ENCODE assay signal across 1 cellular context in the genomic region with DNA sequence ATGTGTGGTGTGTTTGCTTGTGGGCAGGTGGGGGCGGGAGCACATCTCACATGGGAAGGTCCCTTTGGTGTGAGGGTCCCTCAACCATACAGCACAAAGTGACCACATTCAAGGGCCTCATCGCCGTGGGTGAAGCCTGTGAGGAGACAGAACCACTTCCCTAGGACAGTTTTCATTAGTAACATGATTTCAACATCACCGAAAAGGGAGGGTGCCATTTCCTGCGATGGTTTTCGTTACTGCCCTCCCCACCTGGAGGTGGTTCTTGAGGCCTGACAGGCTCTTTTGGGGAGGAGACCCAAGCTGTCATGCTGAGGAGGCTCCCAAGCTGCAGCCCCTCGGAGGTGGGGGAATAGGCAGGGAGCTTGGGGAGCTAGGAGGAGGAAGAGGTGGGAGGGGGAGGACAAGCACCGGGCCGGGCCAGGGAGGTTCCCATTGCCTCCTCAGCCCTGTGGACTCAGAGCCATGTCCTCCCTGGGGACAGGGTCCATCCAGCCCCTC.
TF ChIP-seq lines count a peak whose summit lies in the region.

No MANE protein-coding gene starts in this region.

TF ChIP-seq in GM12878, 131 proteins besides CTCF, POLR2A, EP300 and RAD21:
- TF ChIP-seq RCOR1 (conservative IDR thresholded peaks at IDR 0.05; ENCODE audit: low read depth, low read length) (no peak), SMAD1 (IDR thresholded peaks at IDR 0.05; ENCODE audit: low read depth, partially characterized antibody) (no peak), ZNF24 (IDR thresholded peaks at IDR 0.05) (no peak), SREBF2 (IDR thresholded peaks at IDR 0.05; ENCODE audit: low read length) (no peak), JUNB (IDR thresholded peaks at IDR 0.05) (no peak), IKZF2 (IDR thresholded peaks at IDR 0.05) (peak; percentile 30 to 56; a peak in 2 of 4 replicates), RUNX3 (IDR thresholded peaks at IDR 0.05; ENCODE audit: low read length) (peak; percentile 83), NBN (IDR thresholded peaks at IDR 0.05) (0 out of 2 replicates have a peak, but pooled peaks have one; percentile 33), PAX5 (IDR thresholded peaks at IDR 0.05; ENCODE audit: borderline replicate concordance, low read depth, low read length) (peak; percentile 62; the same call in 1 of the 2 replicates), SP1 (IDR thresholded peaks at IDR 0.05; ENCODE audit: low read depth, low read length) (peak; percentile 22), MTA2 (IDR thresholded peaks at IDR 0.05; ENCODE audit: low read depth) (peak; percentile 68; the same call in 1 of the 2 replicates), TCF12 (IDR thresholded peaks at IDR 0.05; ENCODE audit: low read depth, low read length) (0 out of 2 replicates have a peak, but pooled peaks have one; percentile 21), BHLHE40 (IDR thresholded peaks at IDR 0.05; ENCODE audit: borderline replicate concordance in 1 of 2, low read depth in 2 of 2, low read length in 1 of 2) (peak in 1 of 2 experiments; percentile 58; a peak in 1 of 4 replicates), IKZF1 (conservative IDR thresholded peaks at IDR 0.05) (peak; percentile 72), MEF2B (IDR thresholded peaks at IDR 0.05; ENCODE audit: partially characterized antibody, poor library complexity, severe bottlenecking) (peak; percentile 42), ESRRA (IDR thresholded peaks at IDR 0.05; ENCODE audit: low read length) (no peak), DPF2 (IDR thresholded peaks at IDR 0.05) (0 out of 2 replicates have a peak, but pooled peaks have one; percentile 28), SPI1 (IDR thresholded peaks at IDR 0.05; ENCODE audit: borderline replicate concordance, insufficient read depth, low read depth, low read length) (peak; percentile 48; the same call in 1 of the 2 replicates), ATF7 (IDR thresholded peaks at IDR 0.05; ENCODE audit: low read depth) (peak; percentile 50; the same call in 1 of the 2 replicates), GATAD2B (conservative IDR thresholded peaks at IDR 0.05; ENCODE audit: low read depth) (peak; percentile 39; the same call in 1 of the 2 replicates)
- TF ChIP-seq, protein P1, sequence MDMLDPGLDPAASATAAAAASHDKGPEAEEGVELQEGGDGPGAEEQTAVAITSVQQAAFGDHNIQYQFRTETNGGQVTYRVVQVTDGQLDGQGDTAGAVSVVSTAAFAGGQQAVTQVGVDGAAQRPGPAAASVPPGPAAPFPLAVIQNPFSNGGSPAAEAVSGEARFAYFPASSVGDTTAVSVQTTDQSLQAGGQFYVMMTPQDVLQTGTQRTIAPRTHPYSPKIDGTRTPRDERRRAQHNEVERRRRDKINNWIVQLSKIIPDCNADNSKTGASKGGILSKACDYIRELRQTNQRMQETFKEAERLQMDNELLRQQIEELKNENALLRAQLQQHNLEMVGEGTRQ (IDR thresholded peaks at IDR 0.05; ENCODE audit: borderline replicate concordance, low read depth, low read length), result no peak
- TF ChIP-seq, protein P2, sequence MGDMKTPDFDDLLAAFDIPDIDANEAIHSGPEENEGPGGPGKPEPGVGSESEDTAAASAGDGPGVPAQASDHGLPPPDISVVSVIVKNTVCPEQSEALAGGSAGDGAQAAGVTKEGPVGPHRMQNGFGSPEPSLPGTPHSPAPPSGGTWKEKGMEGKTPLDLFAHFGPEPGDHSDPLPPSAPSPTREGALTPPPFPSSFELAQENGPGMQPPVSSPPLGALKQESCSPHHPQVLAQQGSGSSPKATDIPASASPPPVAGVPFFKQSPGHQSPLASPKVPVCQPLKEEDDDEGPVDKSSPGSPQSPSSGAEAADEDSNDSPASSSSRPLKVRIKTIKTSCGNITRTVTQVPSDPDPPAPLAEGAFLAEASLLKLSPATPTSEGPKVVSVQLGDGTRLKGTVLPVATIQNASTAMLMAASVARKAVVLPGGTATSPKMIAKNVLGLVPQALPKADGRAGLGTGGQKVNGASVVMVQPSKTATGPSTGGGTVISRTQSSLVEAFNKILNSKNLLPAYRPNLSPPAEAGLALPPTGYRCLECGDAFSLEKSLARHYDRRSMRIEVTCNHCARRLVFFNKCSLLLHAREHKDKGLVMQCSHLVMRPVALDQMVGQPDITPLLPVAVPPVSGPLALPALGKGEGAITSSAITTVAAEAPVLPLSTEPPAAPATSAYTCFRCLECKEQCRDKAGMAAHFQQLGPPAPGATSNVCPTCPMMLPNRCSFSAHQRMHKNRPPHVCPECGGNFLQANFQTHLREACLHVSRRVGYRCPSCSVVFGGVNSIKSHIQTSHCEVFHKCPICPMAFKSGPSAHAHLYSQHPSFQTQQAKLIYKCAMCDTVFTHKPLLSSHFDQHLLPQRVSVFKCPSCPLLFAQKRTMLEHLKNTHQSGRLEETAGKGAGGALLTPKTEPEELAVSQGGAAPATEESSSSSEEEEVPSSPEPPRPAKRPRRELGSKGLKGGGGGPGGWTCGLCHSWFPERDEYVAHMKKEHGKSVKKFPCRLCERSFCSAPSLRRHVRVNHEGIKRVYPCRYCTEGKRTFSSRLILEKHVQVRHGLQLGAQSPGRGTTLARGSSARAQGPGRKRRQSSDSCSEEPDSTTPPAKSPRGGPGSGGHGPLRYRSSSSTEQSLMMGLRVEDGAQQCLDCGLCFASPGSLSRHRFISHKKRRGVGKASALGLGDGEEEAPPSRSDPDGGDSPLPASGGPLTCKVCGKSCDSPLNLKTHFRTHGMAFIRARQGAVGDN (IDR thresholded peaks at IDR 0.05), result 0 out of 2 replicates have a peak, but pooled peaks have one; percentile 44
- TF ChIP-seq, protein P3, sequence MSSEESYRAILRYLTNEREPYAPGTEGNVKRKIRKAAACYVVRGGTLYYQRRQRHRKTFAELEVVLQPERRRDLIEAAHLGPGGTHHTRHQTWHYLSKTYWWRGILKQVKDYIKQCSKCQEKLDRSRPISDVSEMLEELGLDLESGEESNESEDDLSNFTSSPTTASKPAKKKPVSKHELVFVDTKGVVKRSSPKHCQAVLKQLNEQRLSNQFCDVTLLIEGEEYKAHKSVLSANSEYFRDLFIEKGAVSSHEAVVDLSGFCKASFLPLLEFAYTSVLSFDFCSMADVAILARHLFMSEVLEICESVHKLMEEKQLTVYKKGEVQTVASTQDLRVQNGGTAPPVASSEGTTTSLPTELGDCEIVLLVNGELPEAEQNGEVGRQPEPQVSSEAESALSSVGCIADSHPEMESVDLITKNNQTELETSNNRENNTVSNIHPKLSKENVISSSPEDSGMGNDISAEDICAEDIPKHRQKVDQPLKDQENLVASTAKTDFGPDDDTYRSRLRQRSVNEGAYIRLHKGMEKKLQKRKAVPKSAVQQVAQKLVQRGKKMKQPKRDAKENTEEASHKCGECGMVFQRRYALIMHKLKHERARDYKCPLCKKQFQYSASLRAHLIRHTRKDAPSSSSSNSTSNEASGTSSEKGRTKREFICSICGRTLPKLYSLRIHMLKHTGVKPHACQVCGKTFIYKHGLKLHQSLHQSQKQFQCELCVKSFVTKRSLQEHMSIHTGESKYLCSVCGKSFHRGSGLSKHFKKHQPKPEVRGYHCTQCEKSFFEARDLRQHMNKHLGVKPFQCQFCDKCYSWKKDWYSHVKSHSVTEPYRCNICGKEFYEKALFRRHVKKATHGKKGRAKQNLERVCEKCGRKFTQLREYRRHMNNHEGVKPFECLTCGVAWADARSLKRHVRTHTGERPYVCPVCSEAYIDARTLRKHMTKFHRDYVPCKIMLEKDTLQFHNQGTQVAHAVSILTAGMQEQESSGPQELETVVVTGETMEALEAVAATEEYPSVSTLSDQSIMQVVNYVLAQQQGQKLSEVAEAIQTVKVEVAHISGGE (CRISPR knock-in tag; IDR thresholded peaks at IDR 0.05), result no peak
- TF ChIP-seq, protein P4, sequence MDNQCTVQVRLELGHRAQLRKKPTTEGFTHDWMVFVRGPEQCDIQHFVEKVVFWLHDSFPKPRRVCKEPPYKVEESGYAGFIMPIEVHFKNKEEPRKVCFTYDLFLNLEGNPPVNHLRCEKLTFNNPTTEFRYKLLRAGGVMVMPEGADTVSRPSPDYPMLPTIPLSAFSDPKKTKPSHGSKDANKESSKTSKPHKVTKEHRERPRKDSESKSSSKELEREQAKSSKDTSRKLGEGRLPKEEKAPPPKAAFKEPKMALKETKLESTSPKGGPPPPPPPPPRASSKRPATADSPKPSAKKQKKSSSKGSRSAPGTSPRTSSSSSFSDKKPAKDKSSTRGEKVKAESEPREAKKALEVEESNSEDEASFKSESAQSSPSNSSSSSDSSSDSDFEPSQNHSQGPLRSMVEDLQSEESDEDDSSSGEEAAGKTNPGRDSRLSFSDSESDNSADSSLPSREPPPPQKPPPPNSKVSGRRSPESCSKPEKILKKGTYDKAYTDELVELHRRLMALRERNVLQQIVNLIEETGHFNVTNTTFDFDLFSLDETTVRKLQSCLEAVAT (IDR thresholded peaks at IDR 0.05), result peak; percentile 3; the same call in 1 of the 2 replicates
- TF ChIP-seq, protein P5, sequence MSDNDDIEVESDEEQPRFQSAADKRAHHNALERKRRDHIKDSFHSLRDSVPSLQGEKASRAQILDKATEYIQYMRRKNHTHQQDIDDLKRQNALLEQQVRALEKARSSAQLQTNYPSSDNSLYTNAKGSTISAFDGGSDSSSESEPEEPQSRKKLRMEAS (IDR thresholded peaks at IDR 0.05; ENCODE audit: low read depth, low read length), result no peak
- TF ChIP-seq, protein P6, sequence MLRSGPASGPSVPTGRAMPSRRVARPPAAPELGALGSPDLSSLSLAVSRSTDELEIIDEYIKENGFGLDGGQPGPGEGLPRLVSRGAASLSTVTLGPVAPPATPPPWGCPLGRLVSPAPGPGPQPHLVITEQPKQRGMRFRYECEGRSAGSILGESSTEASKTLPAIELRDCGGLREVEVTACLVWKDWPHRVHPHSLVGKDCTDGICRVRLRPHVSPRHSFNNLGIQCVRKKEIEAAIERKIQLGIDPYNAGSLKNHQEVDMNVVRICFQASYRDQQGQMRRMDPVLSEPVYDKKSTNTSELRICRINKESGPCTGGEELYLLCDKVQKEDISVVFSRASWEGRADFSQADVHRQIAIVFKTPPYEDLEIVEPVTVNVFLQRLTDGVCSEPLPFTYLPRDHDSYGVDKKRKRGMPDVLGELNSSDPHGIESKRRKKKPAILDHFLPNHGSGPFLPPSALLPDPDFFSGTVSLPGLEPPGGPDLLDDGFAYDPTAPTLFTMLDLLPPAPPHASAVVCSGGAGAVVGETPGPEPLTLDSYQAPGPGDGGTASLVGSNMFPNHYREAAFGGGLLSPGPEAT (IDR thresholded peaks at IDR 0.05; ENCODE audit: low read depth), result 0 out of 2 replicates have a peak, but pooled peaks have one; percentile 23
TF ChIP-seq in GM12878: peak in this region for 17.
